ENCODE assay signal across 15 cellular contexts in the genomic region with DNA sequence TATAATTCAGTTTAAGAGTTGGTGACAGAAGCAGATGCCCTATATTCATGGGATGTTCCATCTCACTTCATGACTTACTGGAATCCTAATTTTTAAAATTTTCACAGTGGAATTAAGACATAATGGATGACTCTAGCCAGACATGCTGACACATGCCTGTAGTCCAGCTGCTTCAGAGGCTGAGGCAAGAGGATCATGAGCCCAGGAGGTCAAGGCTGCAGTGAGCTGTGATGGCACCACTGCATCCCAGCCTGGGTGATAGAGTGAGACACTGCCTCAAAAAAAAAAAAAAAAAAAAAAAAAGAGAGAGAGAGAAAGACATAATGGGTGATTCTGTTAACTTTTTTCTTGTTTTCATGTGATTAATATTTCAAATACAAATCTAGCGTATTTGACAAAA.
DNase-seq lines count a peak whose midpoint lies in the region; ATAC-seq and TF ChIP-seq lines count a peak whose summit lies in the region.
"Had no signal": no experiment of that assay in that cellular context is flagged by ENCODE, and none has a peak within 500 bp of the region (broad histone marks: within the 10 kb centered on the region; RNA-seq: fewer than 3 reads in every experiment).

No MANE protein-coding gene starts in this region.

- CTCF ChIA-PET in activated naive CD4-positive, alpha-beta T cell treated with anti-CD3 and anti-CD28 coated beads, Interleukin-2, amount 10 ng/mL, durations not matched to agents 7 days and 5 days (lab: Charles Lee) = no interaction called here
- CTCF ChIA-PET in OCI-LY7 (lab: Charles Lee; ENCODE audit: unreplicated experiment) = interaction anchor here (0.6 kb wide), 1 partner anchor 21 kb away, joined by 3 read pairs; no protein-coding TSS in a partner anchor

- H3K36me3 Mint-ChIP-seq in activated naive CD4-positive, alpha-beta T cell treated with anti-CD3 and anti-CD28 coated beads, Interleukin-2, amount 50 U/mL, for 72 hours = peaks cover 11 to 43% of the 10 kb centered on the region in 2 donors
- H3K36me3 Mint-ChIP-seq in activated naive CD4-positive, alpha-beta T cell treated with anti-CD3 and anti-CD28 coated beads, Interleukin-2, amount 10 ng/mL, durations not matched to agents 7 days and 5 days = peaks cover 47% of the 10 kb centered on the region
- peaks cover 75% of the 10 kb centered on the region for H3K36me3 Mint-ChIP-seq in nephron (ENCODE audit: low read depth)

- TF ChIP-seq CTCF in epithelial cell of esophagus (IDR thresholded peaks at IDR 0.05; ENCODE audit: insufficient read depth, low read depth, low read length, missing control alignments) (no peak), nephron (IDR thresholded peaks at IDR 0.05; ENCODE audit: unreplicated experiment in 3 of 3) (no peak), upper lobe of left lung (IDR thresholded peaks at IDR 0.05) (no peak), OCI-LY7 (conservative IDR thresholded peaks at IDR 0.05; ENCODE audit: low read length) (no peak)

- no peaks in the 10 kb centered on the region for H3K79me2 ChIP-seq in OCI-LY7 (ENCODE audit: insufficient read depth, low read depth, low read length)

- H3K4me1 ChIP-seq in upper lobe of left lung (peaks cover 31 to 48% (median 47%) of the 10 kb centered on the region in 4 donors), OCI-LY7 (ENCODE audit: insufficient read depth, low read length, poor library complexity, severe bottlenecking) (no peaks in the 10 kb centered on the region)

- H3K4me3 Mint-ChIP-seq in activated naive CD4-positive, alpha-beta T cell treated with anti-CD3 and anti-CD28 coated beads, Interleukin-2, amount 10 ng/mL, durations not matched to agents 7 days and 5 days = no peak overlapping the region
- no peak overlapping the region for H3K4me3 Mint-ChIP-seq in nephron
- H3K4me3 Mint-ChIP-seq: activated B cell treated with CpG ODN at 0.5 μM for 24 hours; activated naive CD8-positive, alpha-beta T cell had no signal

- WGBS in upper lobe of left lung, 2 donors = 67 to 89% methylated on average over 1 of the region's 1 CpG

- no peaks in the 10 kb centered on the region for H3K9me2 ChIP-seq in OCI-LY7 (ENCODE audit: insufficient read depth, low read length)

- H3K4me3 ChIP-seq in epithelial cell of esophagus (ENCODE audit: low read length) = no peak overlapping the region
- H3K4me3 ChIP-seq in upper lobe of left lung = no peak overlapping the region
- H3K4me3 ChIP-seq in OCI-LY7 (ENCODE audit: low read depth, low read length, poor library complexity, severe bottlenecking) = no peak overlapping the region
- H3K4me3 ChIP-seq: Peyer's patch had no signal

- no peak for DNase-seq in activated naive CD4-positive, alpha-beta T cell treated with anti-CD3 and anti-CD28 coated beads, Interleukin-2, amount 50 U/mL, for 72 hours (ENCODE audit: low spot score in 2 of 2)
- no peak for DNase-seq in activated naive CD4-positive, alpha-beta T cell treated with anti-CD3 and anti-CD28 coated beads, Interleukin-2, amount 10 ng/mL, durations not matched to agents 7 days and 5 days
- DNase-seq in epithelial cell of esophagus (ENCODE audit: low read depth) (peak; percentile 41), upper lobe of left lung (no peak), iPS-NIHi11 (ENCODE audit: low spot score) (no peak), cerebellar nuclear complex (lab: John Stamatoyannopoulos, UW) (no peak), OCI-LY7 (ENCODE audit: low spot score) (no peak)
- DNase-seq: activated B cell treated with CpG ODN at 0.5 μM for 24 hours, Karpas-422, NCI-H1436 treated with DMSO at 0.1 percent for 48 hours, NCI-H510A, Peyer's patch had no signal

- TF ChIP-seq POLR2A in upper lobe of left lung (IDR thresholded peaks at IDR 0.05) = no peak

- no peak overlapping the region for H2AFZ ChIP-seq in OCI-LY7 (ENCODE audit: low read length)

- intact Hi-C loops in OCI-LY7 (cut with micrococcal nuclease; ENCODE audit: unreplicated experiment) = no loop called here

- no peaks in the 10 kb centered on the region for H3K27me3 ChIP-seq in upper lobe of left lung
- H3K27me3 ChIP-seq: Peyer's patch had no signal

- no peak overlapping the region for H3K4me2 ChIP-seq in OCI-LY7 (ENCODE audit: low read length)

- peaks cover 19% of the 10 kb centered on the region for H3K4me1 Mint-ChIP-seq in activated naive CD4-positive, alpha-beta T cell treated with anti-CD3 and anti-CD28 coated beads, Interleukin-2, amount 10 ng/mL, durations not matched to agents 7 days and 5 days
- peaks cover 28% of the 10 kb centered on the region for H3K4me1 Mint-ChIP-seq in nephron

- no peaks in the 10 kb centered on the region for H3K27me3 Mint-ChIP-seq in activated naive CD4-positive, alpha-beta T cell treated with anti-CD3 and anti-CD28 coated beads, Interleukin-2, amount 10 ng/mL, durations not matched to agents 7 days and 5 days
- H3K27me3 Mint-ChIP-seq in nephron (ENCODE audit: low read depth) = no peaks in the 10 kb centered on the region
- H3K27me3 Mint-ChIP-seq: activated B cell treated with CpG ODN at 0.5 μM for 24 hours; activated naive CD8-positive, alpha-beta T cell had no signal

- peaks cover 0 to 4% of the 10 kb centered on the region in 2 donors for H3K9me3 Mint-ChIP-seq in activated naive CD4-positive, alpha-beta T cell treated with anti-CD3 and anti-CD28 coated beads, Interleukin-2, amount 50 U/mL, for 72 hours
- H3K9me3 Mint-ChIP-seq in activated naive CD4-positive, alpha-beta T cell treated with anti-CD3 and anti-CD28 coated beads, Interleukin-2, amount 10 ng/mL, durations not matched to agents 7 days and 5 days = no peaks in the 10 kb centered on the region
- no peaks in the 10 kb centered on the region for H3K9me3 Mint-ChIP-seq in nephron
- H3K9me3 Mint-ChIP-seq: activated B cell treated with CpG ODN at 0.5 μM for 24 hours had no signal

- H3K36me3 ChIP-seq in upper lobe of left lung = peaks cover 37 to 84% (median 38%) of the 10 kb centered on the region in 4 donors
- H3K36me3 ChIP-seq in OCI-LY7 (ENCODE audit: insufficient read depth, low read length) = peaks cover 89% of the 10 kb centered on the region

- POLR2A ChIA-PET in OCI-LY7 (lab: Charles Lee) = interaction anchor here (0.6 to 0.7 kb wide), 3 partner anchors 16 to 125 kb away, joined by 3 read pairs; no protein-coding TSS in a partner anchor

- no peaks in the 10 kb centered on the region for H3K9me3 ChIP-seq in upper lobe of left lung
- H3K9me3 ChIP-seq in OCI-LY7 (ENCODE audit: low read length) = no peaks in the 10 kb centered on the region
- H3K9me3 ChIP-seq: Peyer's patch had no signal

- TF ChIP-seq EP300 in upper lobe of left lung (IDR thresholded peaks at IDR 0.05) = peak in 1 of 4 donors; percentile 43

- no TSS peak for BruUV-seq in OCI-LY7 (replicated peaks; lab: Mats Ljungman, UMichigan)

- H3K27ac Mint-ChIP-seq in activated naive CD4-positive, alpha-beta T cell treated with anti-CD3 and anti-CD28 coated beads, Interleukin-2, amount 50 U/mL, for 72 hours = peak overlapping the region; percentile 73 to 93
- no peak overlapping the region for H3K27ac Mint-ChIP-seq in activated naive CD4-positive, alpha-beta T cell treated with anti-CD3 and anti-CD28 coated beads, Interleukin-2, amount 10 ng/mL, durations not matched to agents 7 days and 5 days
- peak overlapping the region in 2 of 3 experiments; percentile 46 to 48 for H3K27ac Mint-ChIP-seq in nephron
- H3K27ac Mint-ChIP-seq: activated B cell treated with CpG ODN at 0.5 μM for 24 hours had no signal

- H4K20me1 ChIP-seq in OCI-LY7 (ENCODE audit: insufficient read depth, low read length) = no peaks in the 10 kb centered on the region

- ATAC-seq in activated naive CD4-positive, alpha-beta T cell treated with anti-CD3 and anti-CD28 coated beads, Interleukin-2, amount 50 U/mL, for 72 hours = no peak
- ATAC-seq in upper lobe of left lung (ENCODE audit: low FRiP score in 2 of 2) = no peak
- ATAC-seq: esophagus mucosa had no signal

- H3K27ac ChIP-seq in upper lobe of left lung (peak overlapping the region; percentile 31 to 91 (median 55)), OCI-LY7 (ENCODE audit: low read depth, low read length, poor library complexity, severe bottlenecking) (no peak overlapping the region)
